In the genomic region with DNA sequence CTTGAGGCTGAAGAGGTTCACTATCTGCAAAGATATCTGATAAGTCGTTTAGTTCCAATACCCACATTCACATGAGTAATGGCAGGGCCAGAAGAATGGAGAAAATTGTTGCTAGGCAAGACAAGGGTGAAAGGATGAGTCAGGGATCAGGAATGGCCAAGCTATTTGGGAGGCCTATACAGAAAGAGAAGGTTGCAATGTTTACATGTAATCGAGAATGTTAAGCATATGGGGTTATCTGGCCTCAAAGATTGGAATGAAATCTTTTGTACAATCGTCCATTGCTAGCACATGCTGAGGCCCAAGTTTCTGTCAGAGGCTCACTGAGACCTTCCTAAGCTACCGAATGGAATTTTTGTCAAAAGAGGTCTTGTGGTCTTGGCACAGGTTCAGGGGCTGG, we compare ENCODE assay signal across 24 cellular contexts.
A peak's percentile ranks its signal among the peaks of the same experiment; 100 is the strongest.
DNase-seq lines count a peak whose midpoint lies in the region; ATAC-seq and TF ChIP-seq lines count a peak whose summit lies in the region.
"Had no signal": no experiment of that assay in that cellular context is flagged by ENCODE, and none has a peak within 500 bp of the region (broad histone marks: within the 10 kb centered on the region; RNA-seq: fewer than 3 reads in every experiment).

No MANE protein-coding gene starts in this region.

- in situ Hi-C loops in Caki2 (cut with HindIII; ENCODE audit: low pct_unique_long_range_greater_than_20kb, low sequenced_read_pairs) (no loop called here), brain microvascular endothelial cell (cut with HindIII; ENCODE audit: low pct_ligation_motif_present, low sequenced_read_pairs) (no loop called here)

- no peaks in the 10 kb centered on the region for H3K27me3 ChIP-seq in brain microvascular endothelial cell (replicated peaks)
- H3K27me3 ChIP-seq: body of pancreas, esophagus squamous epithelium, right atrium auricular region, vagina had no signal

- DNase-seq in Caki2 (ENCODE audit: low read depth), result peak; percentile 12
- peak; percentile 89 for DNase-seq in NCI-H226
- DNase-seq in brain microvascular endothelial cell, result peak; percentile 65
- peak; percentile 30 for DNase-seq in kidney tubule cell (ENCODE audit: low spot score)
- DNase-seq in NCI-H187 treated with DMSO at 0.1 percent for 48 hours (lab: John Stamatoyannopoulos, UW), result no peak
- DNase-seq in NCI-H2227 (lab: John Stamatoyannopoulos, UW; ENCODE audit: unreplicated experiment), result no peak
- DNase-seq in erythroblast (lab: John Stamatoyannopoulos, UW), result no peak
- DNase-seq: ACHN; activated CD4-positive, alpha-beta T cell treated with anti-CD3 and anti-CD28 coated beads, Interleukin-2, amount 50 U/mL, for 4 hours; activated naive CD4-positive, alpha-beta T cell treated with anti-CD3 and anti-CD28 coated beads, Interleukin-2, amount 10 ng/mL, durations not matched to agents 7 days and 5 days; activated T-cell treated with anti-CD3 and anti-CD28 coated beads, Interleukin-2, amount 50 U/mL, for 24 hours; body of pancreas; CD4-positive, CD25-positive, alpha-beta regulatory T cell; esophagus squamous epithelium; mucosa of descending colon; NCI-H1092 treated with DMSO at 0.1 percent for 48 hours; NCI-H2107; NCI-H526 treated with DMSO at 0.1 percent for 48 hours; SW 1271 had no signal

- TF ChIP-seq POLR2A in erythroblast (IDR thresholded peaks at IDR 0.05; ENCODE audit: low read length), result no peak

- H3K27ac ChIP-seq in brain microvascular endothelial cell, result peak overlapping the region; percentile 11
- H3K27ac ChIP-seq: body of pancreas, esophagus squamous epithelium, right atrium auricular region, vagina had no signal

- no peak for ATAC-seq in HG03469 (IDR thresholded peaks at IDR 0.05; ENCODE audit: unreplicated experiment)
- ATAC-seq: body of pancreas, K562, left lobe of liver, mucosa of descending colon had no signal

- TF ChIP-seq CTCF in brain microvascular endothelial cell (IDR thresholded peaks at IDR 0.05; ENCODE audit: low read depth, low read length, missing control alignments), result no peak

- H3K36me3 ChIP-seq in brain microvascular endothelial cell (replicated peaks), result no peaks in the 10 kb centered on the region
- H3K36me3 ChIP-seq: esophagus squamous epithelium, right atrium auricular region, vagina had no signal

- no peak overlapping the region for H3K4me3 ChIP-seq in brain microvascular endothelial cell (ENCODE audit: low read depth, low read length)
- H3K4me3 ChIP-seq: body of pancreas, esophagus squamous epithelium, K562, mucosa of descending colon, right atrium auricular region, vagina had no signal

Comparison
In these comparisons a context has a peak if more than half of its experiments do, and no peak if none do; other contexts are left out.
1. DNase-seq: peak in Caki2 (single experiment), NCI-H226 (single experiment), brain microvascular endothelial cell (single experiment) and kidney tubule cell (single experiment); none in NCI-H187 treated with DMSO at 0.1 percent for 48 hours (single experiment), NCI-H2227 (single experiment) and erythroblast (0 of 2).